1 cellular context compared by ENCODE assay signal in genomic region chr10:71084061-71084817, GRCh38.
TF ChIP-seq lines count a peak whose summit lies in the region.

No MANE protein-coding gene starts in this region.

TF ChIP-seq in HepG2, 621 proteins besides CTCF, POLR2A, EP300 and RAD21:
- TF ChIP-seq PBX2 (CRISPR knock-in tag; IDR thresholded peaks at IDR 0.05): no peak
- TF ChIP-seq ZNF44 (CRISPR knock-in tag; IDR thresholded peaks at IDR 0.05): no peak
- TF ChIP-seq ZNF317 (CRISPR knock-in tag; IDR thresholded peaks at IDR 0.05): no peak
- TF ChIP-seq KDM4B (CRISPR knock-in tag; IDR thresholded peaks at IDR 0.05): no peak
- no peak for TF ChIP-seq ATF7 (IDR thresholded peaks at IDR 0.05)
- TF ChIP-seq ATF7 (CRISPR knock-in tag; IDR thresholded peaks at IDR 0.05): no peak
- no peak for TF ChIP-seq KAT7 (CRISPR knock-in tag; IDR thresholded peaks at IDR 0.05; ENCODE audit: borderline replicate concordance)
- no peak for TF ChIP-seq PRDM10 (CRISPR knock-in tag; IDR thresholded peaks at IDR 0.05; ENCODE audit: low read depth)
- no peak for TF ChIP-seq ZKSCAN1 (IDR thresholded peaks at IDR 0.05; ENCODE audit: low read length)
- TF ChIP-seq KDM3A (CRISPR knock-in tag; IDR thresholded peaks at IDR 0.05; ENCODE audit: low read depth): no peak
- no peak for TF ChIP-seq TARDBP (CRISPR knock-in tag; IDR thresholded peaks at IDR 0.05)
- TF ChIP-seq ZXDC (CRISPR knock-in tag; IDR thresholded peaks at IDR 0.05): no peak
- no peak for TF ChIP-seq FOXP4 (CRISPR knock-in tag; IDR thresholded peaks at IDR 0.05)
- TF ChIP-seq DNMT1 (CRISPR knock-in tag; IDR thresholded peaks at IDR 0.05): no peak
- no peak for TF ChIP-seq SMARCC2 (IDR thresholded peaks at IDR 0.05)
